ENCODE assay signal across 8 cellular contexts in genomic region chr19:49224856-49225255, GRCh38.
A peak's percentile ranks its signal among the peaks of the same experiment; 100 is the strongest.
DNase-seq lines count a peak whose midpoint lies in the region; ATAC-seq, FAIRE-seq and TF ChIP-seq lines count a peak whose summit lies in the region.

No MANE protein-coding gene starts in this region.

- H3K9ac ChIP-seq in endothelial cell of umbilical vein (replicated peaks; ENCODE audit: extremely low read depth, insufficient read depth, low read length) (no peak overlapping the region), neuronal stem cell (ENCODE audit: low read depth, low read length, poor library complexity) (no peak overlapping the region)

- peak; percentile 46 for DNase-seq in activated CD8-positive, alpha-beta memory T cell treated with anti-CD3 and anti-CD28 coated beads, Interleukin-2, amount 10 ng/mL, durations not matched to agents 7 days and 5 days
- DNase-seq in activated CD8-positive, alpha-beta memory T cell treated with anti-CD3 and anti-CD28 coated beads, Interleukin-2, amount 50 U/mL, for 4 hours, result no peak
- peak; percentile 88 for DNase-seq in MV-4-11 (lab: John Stamatoyannopoulos, UW)
- peak; percentile 71 to 73 for DNase-seq in SJCRH30
- peak; percentile 80 for DNase-seq in endothelial cell of umbilical vein (ENCODE audit: low read depth, low spot score)
- DNase-seq in neuronal stem cell (ENCODE audit: low spot score), result peak; percentile 48
- no peak for DNase-seq in stimulated activated naive CD4-positive, alpha-beta T cell treated with Interleukin-2 at 50 U/mL for 16 hours (lab: John Stamatoyannopoulos, UW)

- no peaks in the 10 kb centered on the region for H3K36me3 Mint-ChIP-seq in activated CD8-positive, alpha-beta memory T cell treated with anti-CD3 and anti-CD28 coated beads, Interleukin-2, amount 10 ng/mL, durations not matched to agents 7 days and 5 days

- no peak overlapping the region for H2BK12ac ChIP-seq in neuronal stem cell (ENCODE audit: low read length)

- H3K4me1 Mint-ChIP-seq in activated CD8-positive, alpha-beta memory T cell treated with anti-CD3 and anti-CD28 coated beads, Interleukin-2, amount 10 ng/mL, durations not matched to agents 7 days and 5 days, result peaks cover 5% of the 10 kb centered on the region

- H3K9me3 ChIP-seq in SJCRH30 (replicated peaks) (no peaks in the 10 kb centered on the region), endothelial cell of umbilical vein (replicated peaks; ENCODE audit: control insufficient read depth, insufficient read depth, low read length) (no peaks in the 10 kb centered on the region), neuronal stem cell (replicated peaks in 1 of 2; ENCODE audit: control insufficient read depth in 2 of 2, insufficient read depth in 1 of 2, low read depth in 1 of 2, low read length in 2 of 2) (no peaks in the 10 kb centered on the region)

- no peak for TF ChIP-seq POLR2A in endothelial cell of umbilical vein (IDR thresholded peaks at IDR 0.05; ENCODE audit: low read depth, low read length)

- H4K91ac ChIP-seq in neuronal stem cell (ENCODE audit: low read depth, low read length, poor library complexity), result no peak overlapping the region

- dilution Hi-C loops in endothelial cell of umbilical vein (cut with MboI; ENCODE audit: extremely low pct_ligation_motif_present, low sequenced_read_pairs), result no loop called here

- no peak overlapping the region for H3K23ac ChIP-seq in neuronal stem cell (ENCODE audit: low read depth, low read length, poor library complexity)

- H3K14ac ChIP-seq in neuronal stem cell (ENCODE audit: low read length), result no peak overlapping the region

- peak overlapping the region; percentile 62 for H2AFZ ChIP-seq in endothelial cell of umbilical vein (ENCODE audit: low read depth, low read length)
- H2AFZ ChIP-seq in neuronal stem cell (ENCODE audit: low read length), result no peak overlapping the region

- no peak overlapping the region for H2AK5ac ChIP-seq in neuronal stem cell (ENCODE audit: low read depth, low read length)

- H3K4me3 ChIP-seq in SJCRH30 (no peak overlapping the region), endothelial cell of umbilical vein (replicated peaks in 1 of 3; ENCODE audit: insufficient read depth in 1 of 3, low read depth in 1 of 3, low read length in 3 of 3) (no peak overlapping the region), neuronal stem cell (ENCODE audit: low read length in 2 of 2) (no peak overlapping the region)

- FAIRE-seq in endothelial cell of umbilical vein (lab: Jason Lieb, UNC), result peak; percentile 85

- H3K27me3 ChIP-seq in SJCRH30 (no peaks in the 10 kb centered on the region), endothelial cell of umbilical vein (ENCODE audit: control insufficient read depth in 2 of 2, insufficient read depth in 2 of 2, low read length in 2 of 2) (no peaks in the 10 kb centered on the region), neuronal stem cell (ENCODE audit: control insufficient read depth in 3 of 3, insufficient read depth in 3 of 3, low read depth in 1 of 3, low read length in 3 of 3) (no peaks in the 10 kb centered on the region)

- peak; percentile 51 to 66 for TF ChIP-seq CTCF in endothelial cell of umbilical vein (IDR thresholded peaks at IDR 0.05; ENCODE audit: extremely low read depth in 1 of 2, insufficient read depth in 1 of 2, low read depth in 1 of 2, low read length in 2 of 2)

- no peaks in the 10 kb centered on the region for H3K79me1 ChIP-seq in neuronal stem cell (ENCODE audit: low read depth, low read length)

- no peak overlapping the region for H3K27ac ChIP-seq in SJCRH30
- no peak overlapping the region for H3K27ac ChIP-seq in endothelial cell of umbilical vein (ENCODE audit: insufficient read depth, low read depth, low read length)
- H3K27ac ChIP-seq in neuronal stem cell (replicated peaks; ENCODE audit: low read length), result no peak overlapping the region

- no CpG with 5 or more reads among the region's 8 CpGs for WGBS in neuronal stem cell (ENCODE audit: extremely low coverage in 2 of 2, insufficient read length in 2 of 2, insufficient replicate concordance in 1 of 2), 2 donors

- peaks cover 6% of the 10 kb centered on the region for H3K27me3 Mint-ChIP-seq in activated CD8-positive, alpha-beta memory T cell treated with anti-CD3 and anti-CD28 coated beads, Interleukin-2, amount 10 ng/mL, durations not matched to agents 7 days and 5 days

- BruUV-seq in endothelial cell of umbilical vein (replicated peaks; lab: Mats Ljungman, UMichigan), result no TSS peak

- no peaks in the 10 kb centered on the region for H4K20me1 ChIP-seq in endothelial cell of umbilical vein (replicated peaks; ENCODE audit: control insufficient read depth, extremely low read depth, insufficient read depth, low read length)

- no peaks in the 10 kb centered on the region for H3K79me2 ChIP-seq in endothelial cell of umbilical vein (ENCODE audit: control insufficient read depth, insufficient read depth, low read length)

- H2BK15ac ChIP-seq in neuronal stem cell (ENCODE audit: low read length), result no peak overlapping the region

- no peak for ATAC-seq in activated CD8-positive, alpha-beta memory T cell treated with anti-CD3 and anti-CD28 coated beads, Interleukin-2, amount 10 ng/mL, durations not matched to agents 7 days and 5 days
- ATAC-seq in activated CD4-positive, CD25-positive, alpha-beta regulatory T cell treated with anti-CD3 and anti-CD28 coated beads, Interleukin-2, amount 50 U/mL, for 24 hours, result no peak

- H3K4ac ChIP-seq in neuronal stem cell (ENCODE audit: low read length), result no peak overlapping the region

- CTCF ChIA-PET in activated CD8-positive, alpha-beta memory T cell treated with anti-CD3 and anti-CD28 coated beads, Interleukin-2, amount 10 ng/mL, durations not matched to agents 7 days and 5 days (lab: Charles Lee), result interaction anchor here (0.7 to 3.1 kb wide), 14 partner anchors 9 to 437 kb away, joined by 3 to 18 read pairs (median 6); partner anchors contain the start of gene ALDH16A1
- CTCF ChIA-PET in endothelial cell of umbilical vein (lab: Charles Lee), result interaction anchor here (0.5 to 3.8 kb wide), 33 partner anchors 8 to 437 kb away, joined by 3 to 42 read pairs (median 4); partner anchors contain the start of genes CGB7, GYS1, KCNA7 and LIN7B

- no peak overlapping the region for H3K4me3 Mint-ChIP-seq in activated CD8-positive, alpha-beta memory T cell treated with anti-CD3 and anti-CD28 coated beads, Interleukin-2, amount 10 ng/mL, durations not matched to agents 7 days and 5 days

- H3K4me2 ChIP-seq in endothelial cell of umbilical vein (ENCODE audit: insufficient read depth, low read length) (no peak overlapping the region), neuronal stem cell (ENCODE audit: insufficient read depth, low read length, poor library complexity, severe bottlenecking) (no peak overlapping the region)

- H3K9me1 ChIP-seq in endothelial cell of umbilical vein (replicated peaks; ENCODE audit: control insufficient read depth, extremely low read depth, insufficient read depth, low read length), result no peaks in the 10 kb centered on the region

- no peak overlapping the region for H3K27ac Mint-ChIP-seq in activated CD8-positive, alpha-beta memory T cell treated with anti-CD3 and anti-CD28 coated beads, Interleukin-2, amount 10 ng/mL, durations not matched to agents 7 days and 5 days

- no peak overlapping the region for H4K8ac ChIP-seq in neuronal stem cell (ENCODE audit: low read depth, low read length)

- intact Hi-C loops in endothelial cell of umbilical vein (cut with micrococcal nuclease), result loop anchor here (1.0 kb wide), 1 partner anchor 128 kb away; no protein-coding TSS in a partner anchor

- H3K36me3 ChIP-seq in SJCRH30 (no peaks in the 10 kb centered on the region), endothelial cell of umbilical vein (ENCODE audit: control insufficient read depth in 2 of 2, extremely low read depth in 1 of 2, insufficient read depth in 2 of 2, low read length in 2 of 2) (no peaks in the 10 kb centered on the region), neuronal stem cell (replicated peaks in 1 of 2; ENCODE audit: control insufficient read depth in 2 of 2, insufficient read depth in 2 of 2, low read length in 2 of 2) (no peaks in the 10 kb centered on the region)

- no peak overlapping the region for H2BK120ac ChIP-seq in neuronal stem cell (ENCODE audit: low read depth, low read length)

- H2BK5ac ChIP-seq in neuronal stem cell (ENCODE audit: low read length), result no peak overlapping the region

- H3K4me1 ChIP-seq in SJCRH30 (no peaks in the 10 kb centered on the region), endothelial cell of umbilical vein (ENCODE audit: control insufficient read depth, extremely low read depth, insufficient read depth, low read length) (no peaks in the 10 kb centered on the region), neuronal stem cell (ENCODE audit: control insufficient read depth in 2 of 2, insufficient read depth in 1 of 2, low read depth in 1 of 2, low read length in 2 of 2) (no peaks in the 10 kb centered on the region)

- H3K18ac ChIP-seq in neuronal stem cell (ENCODE audit: low read length), result no peak overlapping the region

- H3K9me3 Mint-ChIP-seq in activated CD8-positive, alpha-beta memory T cell treated with anti-CD3 and anti-CD28 coated beads, Interleukin-2, amount 10 ng/mL, durations not matched to agents 7 days and 5 days (ENCODE audit: low read depth), result no peaks in the 10 kb centered on the region

- POLR2A ChIA-PET in endothelial cell of umbilical vein (lab: Charles Lee), result no interaction called here

TF ChIP-seq in endothelial cell of umbilical vein, 7 proteins besides CTCF, POLR2A, EP300 and RAD21:
- TF ChIP-seq JUN (IDR thresholded peaks at IDR 0.05; ENCODE audit: borderline replicate concordance, insufficient read depth, insufficient read length, low read depth), result no peak
- TF ChIP-seq POLR2AphosphoS5 (IDR thresholded peaks at IDR 0.05; ENCODE audit: insufficient read depth, low read depth, low read length), result no peak
- TF ChIP-seq EZH2 (IDR thresholded peaks at IDR 0.05; ENCODE audit: borderline replicate concordance, low read depth, low read length, severe bottlenecking), result no peak
- no peak for TF ChIP-seq FOS (IDR thresholded peaks at IDR 0.05; ENCODE audit: borderline replicate concordance, insufficient read depth, low read length)
- no peak for TF ChIP-seq MAX (IDR thresholded peaks at IDR 0.05; ENCODE audit: insufficient read depth, insufficient read length)
- no peak for TF ChIP-seq MYC (IDR thresholded peaks at IDR 0.05; ENCODE audit: low read depth, low read length)
- no peak for TF ChIP-seq GATA2 (IDR thresholded peaks at IDR 0.05; ENCODE audit: insufficient read depth, insufficient read length, low read depth, low read length)

Comparison
In these comparisons a context has a peak if more than half of its experiments do, and no peak if none do; other contexts are left out.
1. DNase-seq: peak in activated CD8-positive, alpha-beta memory T cell treated with anti-CD3 and anti-CD28 coated beads, Interleukin-2, amount 10 ng/mL, durations not matched to agents 7 days and 5 days (single experiment), MV-4-11 (single experiment), SJCRH30 (2 of 2), endothelial cell of umbilical vein (single experiment) and neuronal stem cell (single experiment); none in activated CD8-positive, alpha-beta memory T cell treated with anti-CD3 and anti-CD28 coated beads, Interleukin-2, amount 50 U/mL, for 4 hours (single experiment) and stimulated activated naive CD4-positive, alpha-beta T cell treated with Interleukin-2 at 50 U/mL for 16 hours (single experiment).